Comparison of ENCODE assay signal across 2 cellular contexts in the genomic region with DNA sequence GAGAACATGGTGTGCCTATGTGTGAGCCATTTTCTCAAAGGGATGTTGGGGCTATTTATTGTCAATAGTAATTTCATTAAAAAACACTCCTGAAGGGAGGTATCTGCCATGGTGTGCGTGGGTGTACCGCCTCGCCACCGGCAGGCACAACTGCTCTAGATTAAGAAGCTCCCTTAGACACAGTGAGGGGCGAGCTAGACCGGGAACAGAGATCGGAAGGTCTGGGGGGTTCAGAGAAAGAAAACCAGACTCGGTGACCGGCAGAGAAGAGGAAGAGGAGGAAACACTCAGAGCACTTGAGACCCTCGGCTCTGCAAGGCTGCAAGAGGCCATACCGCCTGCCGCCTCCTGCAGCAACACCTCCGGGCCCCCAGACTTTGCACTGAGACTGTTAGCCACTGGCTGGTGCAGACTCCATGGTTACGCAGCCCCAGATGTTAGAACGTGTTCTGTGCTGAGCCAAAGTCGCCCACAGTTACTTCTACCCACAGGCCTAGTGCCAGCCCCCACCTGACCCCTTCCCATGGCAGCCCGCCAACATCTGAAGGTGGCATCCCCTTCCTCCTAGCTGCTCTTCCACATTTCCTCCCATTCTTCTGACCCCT.
TF ChIP-seq lines count a peak whose summit lies in the region.

No MANE protein-coding gene starts in this region.

TF ChIP-seq in K562, 482 proteins besides CTCF, POLR2A, EP300 and RAD21:
- TF ChIP-seq BCL6 (CRISPR knock-in tag; IDR thresholded peaks at IDR 0.05): no peak
- TF ChIP-seq NFIC (IDR thresholded peaks at IDR 0.05): 0 out of 2 replicates have a peak, but pooled peaks have one; percentile 11
- no peak for TF ChIP-seq PPARD (CRISPR knock-in tag; IDR thresholded peaks at IDR 0.05)

TF ChIP-seq in GM12891, 5 proteins besides CTCF, POLR2A, EP300 and RAD21:
- no peak for TF ChIP-seq SPI1 (IDR thresholded peaks at IDR 0.05; ENCODE audit: low read depth, low read length)
- TF ChIP-seq POU2F2 (IDR thresholded peaks at IDR 0.05; ENCODE audit: low read depth, low read length): no peak
- TF ChIP-seq PAX5 (IDR thresholded peaks at IDR 0.05; ENCODE audit: insufficient read depth, low read length, severe bottlenecking): no peak
- no peak for TF ChIP-seq POLR2AphosphoS5 (IDR thresholded peaks at IDR 0.05; ENCODE audit: low read depth, low read length)
- TF ChIP-seq TAF1 (IDR thresholded peaks at IDR 0.05; ENCODE audit: low read depth, low read length): no peak
